ENCODE assay signal across 1 cellular context in genomic region chr4:39469429-39470077, GRCh38.
TF ChIP-seq lines count a peak whose summit lies in the region.

No MANE protein-coding gene starts in this region.

TF ChIP-seq in HepG2, 621 proteins besides CTCF, POLR2A, EP300 and RAD21 (continues in another document):
- TF ChIP-seq IKZF1 (IDR thresholded peaks at IDR 0.05) (no peak), IRF2 (CRISPR knock-in tag; IDR thresholded peaks at IDR 0.05) (peak; percentile 39; the same call in 1 of the 2 replicates), NFIC (IDR thresholded peaks at IDR 0.05; ENCODE audit: low read length) (0 out of 2 replicates have a peak, but pooled peaks have one; percentile 35), ARID5B (CRISPR knock-in tag; IDR thresholded peaks at IDR 0.05) (peak; percentile 45; the same call in 1 of the 2 replicates), ZNF503 (CRISPR knock-in tag; IDR thresholded peaks at IDR 0.05) (no peak), MAX (IDR thresholded peaks at IDR 0.05) (0 out of 2 replicates have a peak, but pooled peaks have one; percentile 24), CSRNP1 (CRISPR knock-in tag; IDR thresholded peaks at IDR 0.05) (no peak), TFE3 (CRISPR knock-in tag; IDR thresholded peaks at IDR 0.05) (0 out of 2 replicates have a peak, but pooled peaks have one; percentile 20), ZNF609 (CRISPR knock-in tag; IDR thresholded peaks at IDR 0.05; ENCODE audit: borderline replicate concordance) (0 out of 2 replicates have a peak, but pooled peaks have one; percentile 14), CAMTA2 (CRISPR knock-in tag; IDR thresholded peaks at IDR 0.05; ENCODE audit: borderline replicate concordance) (no peak), TOPORS (CRISPR knock-in tag; IDR thresholded peaks at IDR 0.05) (no peak), ZNF468 (CRISPR knock-in tag; IDR thresholded peaks at IDR 0.05) (no peak), ZNF614 (CRISPR knock-in tag; IDR thresholded peaks at IDR 0.05; ENCODE audit: borderline replicate concordance) (peak; percentile 66; the same call in 1 of the 2 replicates), ZNF660 (CRISPR knock-in tag; IDR thresholded peaks at IDR 0.05; ENCODE audit: borderline replicate concordance, low read depth) (no peak), MAFF (IDR thresholded peaks at IDR 0.05; ENCODE audit: low read depth, low read length) (0 out of 2 replicates have a peak, but pooled peaks have one; percentile 17), MIXL1 (CRISPR knock-in tag; IDR thresholded peaks at IDR 0.05) (peak; percentile 81), MXI1 (IDR thresholded peaks at IDR 0.05; ENCODE audit: borderline replicate concordance, low read depth, low read length) (peak; percentile 51; the same call in 2 of the 3 replicates), SRSF4 (IDR thresholded peaks at IDR 0.05; ENCODE audit: low read depth, low read length, poor library complexity, severe bottlenecking) (no peak), ZNF362 (CRISPR knock-in tag; IDR thresholded peaks at IDR 0.05; ENCODE audit: borderline replicate concordance) (peak; percentile 49; the same call in 1 of the 2 replicates), ADNP (CRISPR knock-in tag; IDR thresholded peaks at IDR 0.05) (no peak), ARID3A (IDR thresholded peaks at IDR 0.05; ENCODE audit: low read depth, low read length) (peak; percentile 85), MIER3 (CRISPR knock-in tag; IDR thresholded peaks at IDR 0.05; ENCODE audit: borderline replicate concordance) (0 out of 2 replicates have a peak, but pooled peaks have one; percentile 18), HMG20A (CRISPR knock-in tag; IDR thresholded peaks at IDR 0.05; ENCODE audit: borderline replicate concordance) (peak; percentile 43; the same call in 1 of the 2 replicates), ZGPAT (CRISPR knock-in tag; IDR thresholded peaks at IDR 0.05) (peak; percentile 70), FOXJ3 (CRISPR knock-in tag; IDR thresholded peaks at IDR 0.05; ENCODE audit: borderline replicate concordance) (peak; percentile 45; the same call in 1 of the 2 replicates), ZNF615 (CRISPR knock-in tag; IDR thresholded peaks at IDR 0.05; ENCODE audit: borderline replicate concordance) (no peak), HMGXB4 (CRISPR knock-in tag; IDR thresholded peaks at IDR 0.05; ENCODE audit: borderline replicate concordance in 1 of 2, low read depth in 1 of 2) (peak; percentile 73 to 87), ZSCAN9 (CRISPR knock-in tag; IDR thresholded peaks at IDR 0.05; ENCODE audit: borderline replicate concordance) (peak; percentile 45; the same call in 1 of the 2 replicates), KLF11 (CRISPR knock-in tag; IDR thresholded peaks at IDR 0.05) (peak; percentile 48; the same call in 1 of the 2 replicates), NFYC (CRISPR knock-in tag; IDR thresholded peaks at IDR 0.05) (peak; percentile 9; the same call in 1 of the 2 replicates), SMC3 (IDR thresholded peaks at IDR 0.05; ENCODE audit: low read length) (peak; percentile 93), ISL2 (CRISPR knock-in tag; IDR thresholded peaks at IDR 0.05) (0 out of 2 replicates have a peak, but pooled peaks have one; percentile 43), KAT7 (CRISPR knock-in tag; IDR thresholded peaks at IDR 0.05; ENCODE audit: borderline replicate concordance) (peak; percentile 52; the same call in 1 of the 2 replicates), KLF16 (CRISPR knock-in tag; IDR thresholded peaks at IDR 0.05) (peak in 1 of 2 experiments; percentile 81; a peak in 1 of 4 replicates), ZMYM2 (CRISPR knock-in tag; IDR thresholded peaks at IDR 0.05) (peak; percentile 25; the same call in 1 of the 2 replicates), FOXA3 (CRISPR knock-in tag; IDR thresholded peaks at IDR 0.05) (peak; percentile 60), TP53 (CRISPR knock-in tag; conservative IDR thresholded peaks at IDR 0.05) (no peak)
